Comparison of ENCODE assay signal across 1 cellular context in genomic region chr1:22841754-22842370, GRCh38.
TF ChIP-seq lines count a peak whose summit lies in the region.

No MANE protein-coding gene starts in this region.

TF ChIP-seq in HepG2, 621 proteins besides CTCF, POLR2A, EP300 and RAD21 (continued from another document):
- no peak for TF ChIP-seq BATF2 (CRISPR knock-in tag; IDR thresholded peaks at IDR 0.05)
- TF ChIP-seq KDM5B (CRISPR knock-in tag; IDR thresholded peaks at IDR 0.05; ENCODE audit: borderline replicate concordance): no peak
- no peak for TF ChIP-seq ZNF446 (CRISPR knock-in tag; IDR thresholded peaks at IDR 0.05)
- no peak for TF ChIP-seq BRCA1 (CRISPR knock-in tag; IDR thresholded peaks at IDR 0.05)
- no peak for TF ChIP-seq ZNF546 (CRISPR knock-in tag; conservative IDR thresholded peaks at IDR 0.05)
